32 cellular contexts compared by ENCODE assay signal in the genomic region with DNA sequence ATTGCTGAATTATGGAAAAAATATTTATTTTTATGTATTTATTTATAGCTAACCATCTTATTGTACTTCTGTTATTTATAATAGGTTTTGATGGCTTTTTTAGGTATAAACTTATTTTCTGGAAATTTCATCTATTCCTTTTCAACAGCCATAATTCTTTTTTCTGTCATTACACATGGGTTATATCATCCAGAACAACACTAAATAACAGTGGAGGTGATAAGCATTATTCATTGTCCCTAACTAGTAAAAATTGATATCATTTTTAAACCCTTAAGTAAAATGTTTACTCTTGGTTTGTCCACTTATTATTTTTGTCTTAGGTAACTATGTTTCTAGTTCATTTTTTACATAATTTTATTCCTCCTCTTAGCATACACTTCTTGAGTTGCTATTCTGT.
"Had no signal": no experiment of that assay in that cellular context is flagged by ENCODE, and none has a peak within 500 bp of the region (broad histone marks: within the 10 kb centered on the region; RNA-seq: fewer than 3 reads in every experiment).

No MANE protein-coding gene starts in this region.

- H3K4me1 ChIP-seq: adrenal gland, ascending aorta, body of pancreas, breast epithelium had no signal

- H3K4me3 ChIP-seq: adrenal gland, ascending aorta, body of pancreas, breast epithelium, cardiac muscle cell had no signal

- DNase-seq: activated effector memory CD4-positive, alpha-beta T cell treated with anti-CD3 and anti-CD28 coated beads, Interleukin-2, amount 50 U/mL, for 16 hours; activated effector memory CD4-positive, alpha-beta T cell treated with Interleukin-2 at 50 U/mL for 16 hours; activated gamma-delta T cell; activated gamma-delta T cell treated with Interleukin-2 at 50 U/mL for 16 hours; activated naive CD4-positive, alpha-beta T cell; activated naive CD4-positive, alpha-beta T cell treated with anti-CD3 and anti-CD28 coated beads for 36 hours; activated naive CD4-positive, alpha-beta T cell treated with anti-CD3 and anti-CD28 coated beads, Interleukin-2, amount 10 ng/mL, durations not matched to agents 7 days and 5 days; activated naive CD4-positive, alpha-beta T cell treated with anti-CD3 and anti-CD28 coated beads, Interleukin-2, amount 50 U/mL, for 16 hours; activated naive CD4-positive, alpha-beta T cell treated with Interleukin-2 at 50 U/mL for 16 hours; activated naive CD8-positive, alpha-beta T cell treated with anti-CD3 and anti-CD28 coated beads for 36 hours; activated naive CD8-positive, alpha-beta T cell treated with anti-CD3 and anti-CD28 coated beads, Interleukin-2, amount 10 ng/mL, durations not matched to agents 7 days and 5 days; activated naive CD8-positive, alpha-beta T cell treated with anti-CD3 and anti-CD28 coated beads, Interleukin-2, amount 50 U/mL, for 24 hours; activated T-cell treated with anti-CD3 and anti-CD28 coated beads, Interleukin-2, amount 50 U/mL, for 4 hours; activated T-cell treated with anti-CD3 and anti-CD28 coated beads, Interleukin-2, amount 50 U/mL, for 48 hours; activated T-cell treated with anti-CD3 and anti-CD28 coated beads, Interleukin-2, amount 50 U/mL, for 72 hours; adrenal gland; amniotic stem cell; amygdala; anterior cingulate cortex; aorta; body of pancreas; brain microvascular endothelial cell; caudate nucleus; central memory CD4-positive, alpha-beta T cell; cerebellar nuclear complex had no signal

- ATAC-seq: activated naive CD4-positive, alpha-beta T cell treated with anti-CD3 and anti-CD28 coated beads, Interleukin-2, amount 50 U/mL, for 72 hours; activated naive CD8-positive, alpha-beta T cell treated with anti-CD3 and anti-CD28 coated beads, Interleukin-2, amount 50 U/mL, for 24 hours; activated T-cell treated with anti-CD3 and anti-CD28 coated beads, Interleukin-2, amount 50 U/mL, for 4 hours; activated T-cell treated with anti-CD3 and anti-CD28 coated beads, Interleukin-2, amount 50 U/mL, for 72 hours; activated T-helper 17 cell treated with anti-CD3 and anti-CD28 coated beads, Interleukin-2, amount 50 U/mL, for 72 hours; body of pancreas had no signal

- H3K27ac ChIP-seq: adrenal gland, ascending aorta, body of pancreas, brain microvascular endothelial cell, breast epithelium, cardiac muscle cell had no signal

- H3K9me3 ChIP-seq: adrenal gland, ascending aorta, body of pancreas, breast epithelium had no signal

- H3K27me3 ChIP-seq: adrenal gland, ascending aorta, body of pancreas, brain microvascular endothelial cell, breast epithelium, cardiac muscle cell had no signal

- FAIRE-seq: astrocyte, bronchial epithelial cell had no signal

- H3K36me3 ChIP-seq: adrenal gland, ascending aorta, brain microvascular endothelial cell, breast epithelium, cardiac muscle cell had no signal
